ENCODE assay signal across 9 cellular contexts in the genomic region with DNA sequence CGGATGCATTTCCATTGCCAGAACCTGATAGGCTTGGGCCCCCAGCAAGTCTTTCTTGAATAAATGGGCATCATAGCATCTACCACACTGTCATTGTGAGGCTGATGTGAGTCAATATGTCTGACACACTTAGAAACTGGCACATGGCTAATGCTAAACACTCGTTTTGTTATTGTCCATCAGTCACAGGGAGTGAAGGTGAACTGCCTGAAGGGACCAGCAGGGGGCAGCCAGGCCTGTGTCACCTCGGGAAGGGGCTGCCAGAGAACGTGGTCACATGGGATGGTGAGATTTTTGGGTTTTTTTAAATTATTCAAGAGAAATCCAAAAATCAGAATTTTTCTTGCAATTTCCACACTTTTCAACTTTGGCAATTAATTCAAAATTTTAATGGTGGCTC. TPM values are rescaled to one million over a fixed set of nuclear protein-coding genes. Genes with fewer than 3 reads are reported as not detected.
DNase-seq lines count a peak whose midpoint lies in the region; ATAC-seq, FAIRE-seq and TF ChIP-seq lines count a peak whose summit lies in the region.
"Had no signal": no experiment of that assay in that cellular context is flagged by ENCODE, and none has a peak within 500 bp of the region (broad histone marks: within the 10 kb centered on the region; RNA-seq: fewer than 3 reads in every experiment).

No MANE protein-coding gene starts in this region.

- H3K9me3 ChIP-seq in A549 (no peaks in the 10 kb centered on the region), tibial nerve (no peaks in the 10 kb centered on the region), small intestine (ENCODE audit: control insufficient read depth, low read depth) (no peaks in the 10 kb centered on the region)

- peak in 1 of 2 experiments; percentile 49; a peak in 3 of 5 replicates for TF ChIP-seq RAD21 in A549 (conservative IDR thresholded peaks at IDR 0.05 in 1 of 2, IDR thresholded peaks at IDR 0.05 in 1 of 2)

- no peaks in the 10 kb centered on the region for H3K36me3 Mint-ChIP-seq in glutamatergic neuron (ENCODE audit: unreplicated experiment)
- H3K36me3 Mint-ChIP-seq in activated naive CD4-positive, alpha-beta T cell treated with anti-CD3 and anti-CD28 coated beads, Interleukin-2, amount 10 ng/mL, durations not matched to agents 7 days and 5 days = no peaks in the 10 kb centered on the region

- H3K27ac ChIP-seq in A549 (peak overlapping the region in 1 of 2 experiments; percentile 50; a peak in 3 of 6 replicates), tibial nerve (no peak overlapping the region), small intestine (ENCODE audit: low read depth in 1 of 2, low read length in 1 of 2) (no peak overlapping the region)

- no peak overlapping the region for H3K4me3 Mint-ChIP-seq in glutamatergic neuron (ENCODE audit: unreplicated experiment)
- no peak overlapping the region for H3K4me3 Mint-ChIP-seq in activated naive CD4-positive, alpha-beta T cell treated with anti-CD3 and anti-CD28 coated beads, Interleukin-2, amount 10 ng/mL, durations not matched to agents 7 days and 5 days

- CTCF ChIA-PET in A549 (lab: Yijun Ruan, JAX) = interaction anchor here (0.6 to 3.4 kb wide), 10 partner anchors 8 to 321 kb away, joined by 3 to 13 read pairs (median 3); no protein-coding TSS in a partner anchor
- CTCF ChIA-PET in activated naive CD4-positive, alpha-beta T cell treated with anti-CD3 and anti-CD28 coated beads, Interleukin-2, amount 10 ng/mL, durations not matched to agents 7 days and 5 days (lab: Charles Lee) = no interaction called here

- TF ChIP-seq POLR2A in A549 (IDR thresholded peaks at IDR 0.05; ENCODE audit: low read length) = no peak
- no peak for TF ChIP-seq POLR2A in GM12892 (IDR thresholded peaks at IDR 0.05; ENCODE audit: low read depth, low read length)
- no peak for TF ChIP-seq POLR2A in tibial nerve (IDR thresholded peaks at IDR 0.05)

- H3K4me2 ChIP-seq in A549 = no peak overlapping the region

- WGBS in A549 (ENCODE audit: missing lambda C conversion rate) = 35% methylated on average over 4 of the region's 4 CpGs
- WGBS in tibial nerve, 2 donors = 24 to 33% methylated on average over 4 of the region's 4 CpGs
- 7 to 15% (median 13%) methylated on average over 4 of the region's 4 CpGs for WGBS in small intestine, 3 donors

- POLR2A ChIA-PET in A549 (lab: Yijun Ruan, JAX) = no interaction called here

- TF ChIP-seq EP300 in A549 (IDR thresholded peaks at IDR 0.05) (no peak), tibial nerve (IDR thresholded peaks at IDR 0.05) (no peak)

- H3K36me3 ChIP-seq in tibial nerve (no peaks in the 10 kb centered on the region), small intestine (ENCODE audit: control insufficient read depth in 2 of 2, insufficient read depth in 2 of 2, low read length in 2 of 2) (no peaks in the 10 kb centered on the region)

- DNase-seq in A549 (ENCODE audit: low read depth in 1 of 2, low spot score in 1 of 2) (peak; percentile 64 to 72), GM12892 (ENCODE audit: insufficient read length) (peak; percentile 67), RPMI8226 (peak; percentile 35), glutamatergic neuron (peak; percentile 69), tibial nerve (ENCODE audit: low spot score in 2 of 2) (peak in 1 of 2 donors; percentile 54), small intestine (no peak)
- DNase-seq in activated naive CD4-positive, alpha-beta T cell treated with anti-CD3 and anti-CD28 coated beads, Interleukin-2, amount 10 ng/mL, durations not matched to agents 7 days and 5 days = no peak

- H3K4me1 Mint-ChIP-seq in glutamatergic neuron (ENCODE audit: low read depth, unreplicated experiment) = no peaks in the 10 kb centered on the region
- no peaks in the 10 kb centered on the region for H3K4me1 Mint-ChIP-seq in activated naive CD4-positive, alpha-beta T cell treated with anti-CD3 and anti-CD28 coated beads, Interleukin-2, amount 10 ng/mL, durations not matched to agents 7 days and 5 days

- TF ChIP-seq CTCF in A549 (IDR thresholded peaks at IDR 0.05) (peak; percentile 38), glutamatergic neuron (IDR thresholded peaks at IDR 0.05; ENCODE audit: partially characterized antibody, unreplicated experiment) (peak; percentile 66), tibial nerve (IDR thresholded peaks at IDR 0.05) (peak; percentile 49 to 73 (median 62))

- no peak overlapping the region for H3K4me3 ChIP-seq in A549
- no peak overlapping the region for H3K4me3 ChIP-seq in tibial nerve
- H3K4me3 ChIP-seq in small intestine (ENCODE audit: low read depth in 1 of 2, low read length in 2 of 2) = no peak overlapping the region

- ATAC-seq in A549 = peak; percentile 55 to 71; a peak in 4 of 6 replicates
- no peak for ATAC-seq in GM18519 (IDR thresholded peaks at IDR 0.05; ENCODE audit: low FRiP score, unreplicated experiment)

- H3K4me1 ChIP-seq in A549 = peaks cover 23% of the 10 kb centered on the region
- peaks cover 0 to 16% (median 0%) of the 10 kb centered on the region in 4 donors for H3K4me1 ChIP-seq in tibial nerve
- H3K4me1 ChIP-seq in small intestine (ENCODE audit: control insufficient read depth in 2 of 2, insufficient read depth in 1 of 2, low read depth in 1 of 2, low read length in 1 of 2) = no peaks in the 10 kb centered on the region

- H3K9me3 Mint-ChIP-seq in glutamatergic neuron (ENCODE audit: unreplicated experiment) = peaks cover 3% of the 10 kb centered on the region
- H3K9me3 Mint-ChIP-seq in activated naive CD4-positive, alpha-beta T cell treated with anti-CD3 and anti-CD28 coated beads, Interleukin-2, amount 10 ng/mL, durations not matched to agents 7 days and 5 days = no peaks in the 10 kb centered on the region

- no peak overlapping the region for H3K27ac Mint-ChIP-seq in glutamatergic neuron (ENCODE audit: unreplicated experiment)
- no peak overlapping the region for H3K27ac Mint-ChIP-seq in activated naive CD4-positive, alpha-beta T cell treated with anti-CD3 and anti-CD28 coated beads, Interleukin-2, amount 10 ng/mL, durations not matched to agents 7 days and 5 days

- H3K27me3 Mint-ChIP-seq in glutamatergic neuron (ENCODE audit: unreplicated experiment) = peaks cover 2% of the 10 kb centered on the region
- H3K27me3 Mint-ChIP-seq in activated naive CD4-positive, alpha-beta T cell treated with anti-CD3 and anti-CD28 coated beads, Interleukin-2, amount 10 ng/mL, durations not matched to agents 7 days and 5 days = no peaks in the 10 kb centered on the region

- H3K27me3 ChIP-seq in tibial nerve = no peaks in the 10 kb centered on the region
- H3K27me3 ChIP-seq in small intestine (ENCODE audit: control insufficient read depth in 2 of 2, insufficient read depth in 2 of 2, low read length in 2 of 2) = no peaks in the 10 kb centered on the region

- FAIRE-seq in A549 (lab: Jason Lieb, UNC) (peak; percentile 63), GM12892 (lab: Jason Lieb, UNC) (no peak), small intestine (lab: Jason Lieb, UNC) (no peak)

TF ChIP-seq in A549, 52 proteins besides CTCF, POLR2A, EP300 and RAD21:
- TF ChIP-seq POLR2AphosphoS2 (conservative IDR thresholded peaks at IDR 0.05; ENCODE audit: low read length) = no peak
- 0 out of 3 replicates have a peak, but pooled peaks have one; percentile 22 for TF ChIP-seq SMC3 (IDR thresholded peaks at IDR 0.05)
- TF ChIP-seq, protein P1, sequence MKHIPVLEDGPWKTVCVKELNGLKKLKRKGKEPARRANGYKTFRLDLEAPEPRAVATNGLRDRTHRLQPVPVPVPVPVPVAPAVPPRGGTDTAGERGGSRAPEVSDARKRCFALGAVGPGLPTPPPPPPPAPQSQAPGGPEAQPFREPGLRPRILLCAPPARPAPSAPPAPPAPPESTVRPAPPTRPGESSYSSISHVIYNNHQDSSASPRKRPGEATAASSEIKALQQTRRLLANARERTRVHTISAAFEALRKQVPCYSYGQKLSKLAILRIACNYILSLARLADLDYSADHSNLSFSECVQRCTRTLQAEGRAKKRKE (CRISPR knock-in tag; IDR thresholded peaks at IDR 0.05; ENCODE audit: low read depth) = no peak

RNA-seq across cellular contexts. Expression of a gene that starts 0.8 kb away (rescaled TPM):
- not detected in 2 replicates for polyA plus RNA-seq in A549 (2011; rRNA removed)
- not detected in 2 replicates for polyA plus RNA-seq in A549 (2012; cell fraction: cytosol; rRNA removed)
- not detected in 2 replicates for polyA plus RNA-seq in A549 (2012; cell fraction: nucleus; rRNA removed)
- not detected in 3 replicates for polyA plus RNA-seq in A549 (2017; fragmentation: RNase III; extraction: RNeasy Plus Mini Kit Qiagen cat#74134 plus additional on column Dnase treatment)
- polyA minus RNA-seq in A549 (2011; rRNA and poly(A)+ RNA removed) = not detected in 2 replicates
- 0.13 TPM for polyA plus RNA-seq in GM12892 (2012; ENCODE audit: missing spikeins)
- not detected for total RNA-seq in glutamatergic neuron (ENCODE audit: unreplicated experiment)
- not detected for total RNA-seq in tibial nerve
- under 1 TPM in 1 of 3 donors, not detected in 2; 0.12 TPM for polyA plus RNA-seq in small intestine
- total RNA-seq: skeletal muscle tissue had no signal

Comparison
In these comparisons a context has a peak if more than half of its experiments do, and no peak if none do; other contexts are left out.
1. DNase-seq: peak in A549 (2 of 2), GM12892 (single experiment), RPMI8226 (single experiment) and glutamatergic neuron (single experiment); none in small intestine (single experiment) and activated naive CD4-positive, alpha-beta T cell treated with anti-CD3 and anti-CD28 coated beads, Interleukin-2, amount 10 ng/mL, durations not matched to agents 7 days and 5 days (single experiment).
2. Peak in every context shown above with its lines, with median percentiles within 50 percentile points of each other: CTCF ChIP-seq.